23 cellular contexts compared by ENCODE assay signal in the genomic region with DNA sequence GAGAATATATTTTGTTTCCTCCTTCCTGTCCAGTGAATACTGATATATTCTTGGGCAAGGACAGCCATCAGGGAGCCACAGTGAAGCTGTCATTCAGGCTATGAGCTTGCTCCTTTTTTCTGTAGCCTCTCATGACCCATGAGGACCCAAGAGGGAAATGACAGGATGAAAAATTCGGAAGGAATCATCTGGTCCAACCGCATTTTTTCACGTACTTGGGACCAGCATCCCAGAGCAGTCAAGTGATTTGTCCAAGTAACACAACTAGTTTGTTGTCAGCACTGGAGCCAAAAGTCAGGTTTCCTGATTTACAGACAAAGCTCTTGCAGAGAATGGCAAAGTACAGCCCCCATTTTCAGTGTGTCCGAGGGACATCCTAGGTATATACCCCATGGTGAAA.
"Had no signal": no experiment of that assay in that cellular context is flagged by ENCODE, and none has a peak within 500 bp of the region (broad histone marks: within the 10 kb centered on the region; RNA-seq: fewer than 3 reads in every experiment).

No MANE protein-coding gene starts in this region.

- H3K36me3 Mint-ChIP-seq: activated naive CD8-positive, alpha-beta T cell treated with anti-CD3 and anti-CD28 coated beads, Interleukin-2, amount 10 ng/mL, durations not matched to agents 7 days and 5 days; immature natural killer cell; natural killer cell treated with Interleukin-12 subunit alpha and Interleukin-12 subunit beta and Interleukin-15 and Interleukin-18, amount 100 ng/mL, for 72 hours had no signal

- H3K27ac Mint-ChIP-seq: activated CD8-positive, alpha-beta T cell treated with anti-CD3 and anti-CD28 coated beads, Interleukin-2, amount 10 ng/mL, durations not matched to agents 7 days and 5 days; activated naive CD8-positive, alpha-beta T cell treated with anti-CD3 and anti-CD28 coated beads, Interleukin-2, amount 10 ng/mL, durations not matched to agents 7 days and 5 days; activated T-cell treated with anti-CD3 and anti-CD28 coated beads, Interleukin-2, amount 50 U/mL, for 24 hours; activated T-helper 2 cell treated with anti-CD3 and anti-CD28 coated beads, Interferon-gamma antibody, Interleukin-2, Interleukin-4, amounts not matched to agents 10 μg/mL and 5 μg/mL and 100 μg/mL, durations not matched to agents 14 hours and 24 hours and 36 hours; immature natural killer cell; natural killer cell treated with Interleukin-12 subunit alpha and Interleukin-12 subunit beta and Interleukin-15 and Interleukin-18, amount 100 ng/mL, for 72 hours; stimulated activated naive CD8-positive, alpha-beta T cell treated with anti-CD3 and anti-CD28 coated beads, Interleukin-15, Interleukin-2, amounts not matched to agents 100 ng/mL and 50 ng/mL, for 24 hours had no signal

- H3K27me3 Mint-ChIP-seq: activated naive CD8-positive, alpha-beta T cell treated with anti-CD3 and anti-CD28 coated beads, Interleukin-2, amount 10 ng/mL, durations not matched to agents 7 days and 5 days; activated T-cell treated with anti-CD3 and anti-CD28 coated beads, Interleukin-2, amount 50 U/mL, for 24 hours; central memory CD8-positive, alpha-beta T cell; stimulated activated naive CD8-positive, alpha-beta T cell treated with anti-CD3 and anti-CD28 coated beads, Interleukin-15, Interleukin-2, amounts not matched to agents 100 ng/mL and 50 ng/mL, for 24 hours had no signal

- H3K27me3 ChIP-seq: brain microvascular endothelial cell, gastrocnemius medialis, heart right ventricle, testis, uterus had no signal

- H3K9me3 Mint-ChIP-seq: activated naive CD8-positive, alpha-beta T cell treated with anti-CD3 and anti-CD28 coated beads, Interleukin-2, amount 10 ng/mL, durations not matched to agents 7 days and 5 days; activated T-cell treated with anti-CD3 and anti-CD28 coated beads, Interleukin-2, amount 50 U/mL, for 24 hours; activated T-helper 2 cell treated with anti-CD3 and anti-CD28 coated beads, Interferon-gamma antibody, Interleukin-2, Interleukin-4, amounts not matched to agents 10 μg/mL and 5 μg/mL and 100 μg/mL, durations not matched to agents 14 hours and 24 hours and 36 hours; central memory CD8-positive, alpha-beta T cell; immature natural killer cell; natural killer cell treated with Interleukin-12 subunit alpha and Interleukin-12 subunit beta and Interleukin-15 and Interleukin-18, amount 100 ng/mL, for 72 hours; stimulated activated naive CD8-positive, alpha-beta T cell treated with anti-CD3 and anti-CD28 coated beads, Interleukin-15, Interleukin-2, amounts not matched to agents 100 ng/mL and 50 ng/mL, for 24 hours had no signal

- H3K9me3 ChIP-seq: gastrocnemius medialis, heart right ventricle, testis, uterus had no signal

- H3K4me3 Mint-ChIP-seq: activated CD8-positive, alpha-beta T cell treated with anti-CD3 and anti-CD28 coated beads, Interleukin-2, amount 10 ng/mL, durations not matched to agents 7 days and 5 days; activated naive CD8-positive, alpha-beta T cell treated with anti-CD3 and anti-CD28 coated beads, Interleukin-2, amount 10 ng/mL, durations not matched to agents 7 days and 5 days; activated T-cell treated with anti-CD3 and anti-CD28 coated beads, Interleukin-2, amount 50 U/mL, for 24 hours; central memory CD8-positive, alpha-beta T cell; immature natural killer cell; natural killer cell treated with Interleukin-12 subunit alpha and Interleukin-12 subunit beta and Interleukin-15 and Interleukin-18, amount 100 ng/mL, for 72 hours; stimulated activated naive CD8-positive, alpha-beta T cell treated with anti-CD3 and anti-CD28 coated beads, Interleukin-15, Interleukin-2, amounts not matched to agents 100 ng/mL and 50 ng/mL, for 24 hours had no signal

- H3K27ac ChIP-seq: brain microvascular endothelial cell, skin epidermis, testis had no signal

- H3K36me3 ChIP-seq: gastrocnemius medialis, uterus had no signal

- ATAC-seq: activated CD8-positive, alpha-beta T cell treated with anti-CD3 and anti-CD28 coated beads, Interleukin-2, amount 10 ng/mL, durations not matched to agents 7 days and 5 days; gastrocnemius medialis; natural killer cell treated with Interleukin-12 subunit alpha and Interleukin-12 subunit beta and Interleukin-15 and Interleukin-18, amount 100 ng/mL, for 72 hours had no signal

- H3K4me1 Mint-ChIP-seq: central memory CD8-positive, alpha-beta T cell; immature natural killer cell had no signal

- H3K4me1 ChIP-seq: testis, uterus had no signal

- H3K4me3 ChIP-seq: gastrocnemius medialis, heart right ventricle, skin epidermis, testis, uterus had no signal

- DNase-seq: activated CD4-positive, alpha-beta T cell treated with anti-CD3 and anti-CD28 coated beads for 48 hours; activated CD8-positive, alpha-beta T cell treated with anti-CD3 and anti-CD28 coated beads, Interleukin-2, amount 10 ng/mL, durations not matched to agents 7 days and 5 days; activated naive CD4-positive, alpha-beta T cell treated with Interleukin-2 at 50 U/mL for 16 hours; activated naive CD8-positive, alpha-beta T cell treated with anti-CD3 and anti-CD28 coated beads, Interleukin-2, amount 10 ng/mL, durations not matched to agents 7 days and 5 days; activated T-cell treated with anti-CD3 and anti-CD28 coated beads, Interleukin-2, amount 50 U/mL, for 24 hours; amygdala; brain microvascular endothelial cell; cortex of kidney; gastrocnemius medialis; heart right ventricle; immature natural killer cell; posterior cingulate gyrus; retina; stimulated activated CD4-positive, alpha-beta T cell treated with anti-CD3 and anti-CD28 coated beads, Interleukin-15, amount 100 ng/mL, for 24 hours; stimulated activated CD4-positive, alpha-beta T cell treated with anti-CD3 and anti-CD28 coated beads, Interleukin-2, amount 100 ng/mL, for 48 hours; SW 1271; testis; uterus had no signal
